8 cellular contexts compared by ENCODE assay signal in the genomic region with DNA sequence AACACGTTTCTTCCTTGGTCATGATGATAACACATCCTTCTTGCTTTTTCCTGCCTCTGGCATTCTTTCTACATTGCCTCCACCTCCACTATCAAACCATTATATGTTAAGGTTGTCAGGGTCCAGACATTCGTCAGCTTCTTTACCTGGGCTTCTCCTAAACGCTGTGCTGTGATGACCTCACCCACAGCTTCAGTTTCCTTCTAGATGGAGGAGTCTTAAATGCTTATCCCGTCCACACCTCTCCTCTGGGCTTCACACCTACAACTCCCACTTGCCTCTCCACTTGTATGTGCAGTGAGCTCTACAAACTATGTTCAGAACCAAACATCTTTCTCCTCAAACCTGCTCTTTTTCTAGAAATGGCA. TPM values are rescaled to one million over a fixed set of nuclear protein-coding genes. Genes with fewer than 3 reads are reported as not detected.
DNase-seq lines count a peak whose midpoint lies in the region; ATAC-seq, FAIRE-seq and TF ChIP-seq lines count a peak whose summit lies in the region.

No MANE protein-coding gene starts in this region.

- H3K27me3 Mint-ChIP-seq in T-helper 2 cell treated with Interferon-gamma antibody and Interleukin-4, amounts not matched to agents 5 μg/mL and 100 μg/mL, for 36 hours (ENCODE audit: low read depth), result no peaks in the 10 kb centered on the region

- 24% methylated on average over 4 of the region's 4 CpGs for WGBS in K562 (ENCODE audit: insufficient coverage, low coverage, missing lambda C conversion rate)

- peaks cover 15 to 27% (median 21%) of the 10 kb centered on the region in 11 experiments; a peak in 21 of 22 replicates for H3K36me3 ChIP-seq in BLaER1 treated with 17β-estradiol and CSF1 and Interleukin-3, amounts not matched to agents 10 nM and 100 nM
- H3K36me3 ChIP-seq in HEK293 (ENCODE audit: control insufficient read depth in 2 of 2, insufficient read depth in 1 of 2, low read length in 2 of 2), result peaks cover under 1 to 16% of the 10 kb centered on the region in 2 experiments
- H3K36me3 ChIP-seq in K562 (ENCODE audit: control insufficient read depth, insufficient read depth, low read length), result peaks cover 25% of the 10 kb centered on the region
- peaks cover 3% of the 10 kb centered on the region for H3K36me3 ChIP-seq in muscle layer of colon (ENCODE audit: insufficient read depth, low read length)

- no peak overlapping the region for H3K27ac Mint-ChIP-seq in T-helper 2 cell treated with Interferon-gamma antibody and Interleukin-4, amounts not matched to agents 5 μg/mL and 100 μg/mL, for 36 hours

- POLR2A ChIA-PET in HEK293 (lab: Yijun Ruan, JAX), result interaction anchor here (1.1 kb wide), 2 partner anchors 35 to 133 kb away, joined by 3 to 4 read pairs; no protein-coding TSS in a partner anchor
- POLR2A ChIA-PET in K562 (lab: Yijun Ruan, JAX), result interaction anchor here (0.6 to 1.2 kb wide), 6 partner anchors 9 to 174 kb away, joined by 3 to 5 read pairs (median 4); no protein-coding TSS in a partner anchor

- TF ChIP-seq POLR2A in K562 (conservative IDR thresholded peaks at IDR 0.05), result no peak

- peak overlapping the region; percentile 66 to 94 (median 89) for H3K9ac ChIP-seq in BLaER1 treated with 17β-estradiol and CSF1 and Interleukin-3, amounts not matched to agents 10 nM and 100 nM
- H3K9ac ChIP-seq in K562 (ENCODE audit: insufficient read depth in 1 of 2, low read depth in 2 of 2, low read length in 2 of 2), result peak overlapping the region; percentile 87 to 97; a peak in 3 of 4 replicates
- peak overlapping the region; percentile 25 for H3K9ac ChIP-seq in muscle layer of colon (ENCODE audit: low read length)

- peaks cover 24% of the 10 kb centered on the region for H3K79me2 ChIP-seq in K562 (ENCODE audit: control insufficient read depth, insufficient read depth, low read length)

- H3K4me3 ChIP-seq in BLaER1 treated with 17β-estradiol and CSF1 and Interleukin-3, amounts not matched to agents 10 nM and 100 nM, result peak overlapping the region; percentile 69 to 97 (median 89)
- H3K4me3 ChIP-seq in HEK293 (ENCODE audit: low read depth, low read length) (peak overlapping the region; percentile 50), K562 (peak overlapping the region; percentile 92), muscle layer of colon (ENCODE audit: low read depth in 1 of 2, low read length in 2 of 2) (peak overlapping the region; percentile 21 to 63)

- no peak for TF ChIP-seq EP300 in K562 (IDR thresholded peaks at IDR 0.05; ENCODE audit: low read length)

- H3K4me1 Mint-ChIP-seq in T-helper 2 cell treated with Interferon-gamma antibody and Interleukin-4, amounts not matched to agents 5 μg/mL and 100 μg/mL, for 36 hours (ENCODE audit: low read depth), result peaks cover 32% of the 10 kb centered on the region

- H3K36me3 Mint-ChIP-seq in T-helper 2 cell treated with Interferon-gamma antibody and Interleukin-4, amounts not matched to agents 5 μg/mL and 100 μg/mL, for 36 hours (ENCODE audit: low read depth), result peaks cover 25% of the 10 kb centered on the region

- BruUV-seq in K562 (replicated peaks; lab: Mats Ljungman, UMichigan), result TSS peak; percentile 97

- no peaks in the 10 kb centered on the region; a peak in 1 of 22 replicates for H3K9me3 ChIP-seq in BLaER1 treated with 17β-estradiol and CSF1 and Interleukin-3, amounts not matched to agents 10 nM and 100 nM (replicated peaks in 1 of 11)
- H3K9me3 ChIP-seq in HEK293 (ENCODE audit: control insufficient read depth, insufficient read depth, low read depth, low read length) (no peaks in the 10 kb centered on the region), K562 (replicated peaks; ENCODE audit: control insufficient read depth, insufficient read depth, low read depth, low read length) (no peaks in the 10 kb centered on the region), muscle layer of colon (ENCODE audit: low read length) (no peaks in the 10 kb centered on the region)

- intact Hi-C loops in K562 (cut with micrococcal nuclease), result no loop called here

- DNase-seq in K562 (ENCODE audit: extremely low read depth in 1 of 4, low spot score in 3 of 4) (no peak), ecto neural progenitor cell (ENCODE audit: low spot score) (no peak), kidney glomerular epithelial cell (lab: John Stamatoyannopoulos, UW) (no peak), medulla oblongata (ENCODE audit: extremely low spot score) (no peak)
- DNase-seq in T-helper 2 cell treated with Interferon-gamma antibody and Interleukin-4, amounts not matched to agents 5 μg/mL and 100 μg/mL, for 36 hours (ENCODE audit: low spot score), result no peak

- peak overlapping the region; percentile 93 for H2AFZ ChIP-seq in K562 (ENCODE audit: low read depth, low read length)

- TF ChIP-seq CTCF in HEK293 (tag by site-specific recombination; IDR thresholded peaks at IDR 0.05) (no peak), K562 (IDR thresholded peaks at IDR 0.05 in 2 of 3, conservative IDR thresholded peaks at IDR 0.05 in 1 of 3; ENCODE audit: insufficient read depth in 2 of 3, low read depth in 1 of 3, low read length in 3 of 3) (no peak)

- ATAC-seq in K562, result peak; percentile 4; the same call in 2 of the 3 replicates

- H3K4me1 ChIP-seq in BLaER1 treated with 17β-estradiol and CSF1 and Interleukin-3, amounts not matched to agents 10 nM and 100 nM, result peaks cover 21 to 64% (median 29%) of the 10 kb centered on the region in 10 experiments
- H3K4me1 ChIP-seq in HEK293 (ENCODE audit: control insufficient read depth, insufficient read depth, low read length) (no peaks in the 10 kb centered on the region; the same call in 1 of the 2 replicates), K562 (replicated peaks in 1 of 2; ENCODE audit: control insufficient read depth in 2 of 2, insufficient read depth in 2 of 2, low read length in 2 of 2) (peaks cover 5 to 8% of the 10 kb centered on the region in 2 experiments), muscle layer of colon (ENCODE audit: insufficient read depth, low read length) (peaks cover 31% of the 10 kb centered on the region)

- H3K27ac ChIP-seq in BLaER1 treated with 17β-estradiol and CSF1 and Interleukin-3, amounts not matched to agents 10 nM and 100 nM, result peak overlapping the region; percentile 71 to 95 (median 87)
- no peak overlapping the region for H3K27ac ChIP-seq in HEK293 (ENCODE audit: extremely low read depth, low read depth, low read length)
- H3K27ac ChIP-seq in K562 (ENCODE audit: extremely low read depth, low read depth, low read length), result peak overlapping the region; percentile 92
- H3K27ac ChIP-seq in muscle layer of colon (ENCODE audit: low read depth, low read length), result peak overlapping the region; percentile 97

- peaks cover 4% of the 10 kb centered on the region for H3K9me3 Mint-ChIP-seq in T-helper 2 cell treated with Interferon-gamma antibody and Interleukin-4, amounts not matched to agents 5 μg/mL and 100 μg/mL, for 36 hours

- TF ChIP-seq RAD21 in K562 (CRISPR knock-in tag; conservative IDR thresholded peaks at IDR 0.05 in 1 of 2, IDR thresholded peaks at IDR 0.05 in 1 of 2), result no peak

- peak; percentile 73 for FAIRE-seq in K562 (lab: Jason Lieb, UNC)

- in situ Hi-C loops in K562 (cut with MboI), result no loop called here

- no peaks in the 10 kb centered on the region for H3K9me1 ChIP-seq in K562 (ENCODE audit: control insufficient read depth, insufficient read depth, low read length)

- CTCF ChIA-PET in HEK293 (lab: Yijun Ruan, JAX) (interaction anchor here (0.7 to 2.0 kb wide), 3 partner anchors 18 to 136 kb away, joined by 3 to 7 read pairs (median 4); partner anchors contain the start of gene STAT4), K562 (lab: Yijun Ruan, JAX; ENCODE audit: low intra/inter-chr PET ratio) (no interaction called here)

- peak overlapping the region; percentile 62 to 93 (median 79) for H3K4me2 ChIP-seq in BLaER1 treated with 17β-estradiol and CSF1 and Interleukin-3, amounts not matched to agents 10 nM and 100 nM
- H3K4me2 ChIP-seq in K562 (ENCODE audit: insufficient read depth, low read length), result peak overlapping the region; percentile 96

- peaks cover 0 to 29% (median 12%) of the 10 kb centered on the region in 11 experiments; a peak in 8 of 22 replicates for H4K20me1 ChIP-seq in BLaER1 treated with 17β-estradiol and CSF1 and Interleukin-3, amounts not matched to agents 10 nM and 100 nM
- no peaks in the 10 kb centered on the region for H4K20me1 ChIP-seq in K562 (replicated peaks; ENCODE audit: control insufficient read depth, insufficient read depth, low read length)

- no peaks in the 10 kb centered on the region for H3K27me3 ChIP-seq in BLaER1 treated with 17β-estradiol and CSF1 and Interleukin-3, amounts not matched to agents 10 nM and 100 nM
- no peaks in the 10 kb centered on the region for H3K27me3 ChIP-seq in K562 (ENCODE audit: control insufficient read depth in 2 of 2, insufficient read depth in 2 of 2, low read length in 2 of 2)
- H3K27me3 ChIP-seq in muscle layer of colon (ENCODE audit: control insufficient read depth in 1 of 2, insufficient read depth in 2 of 2, low read length in 2 of 2), result no peaks in the 10 kb centered on the region

- no peak overlapping the region for H3K4me3 Mint-ChIP-seq in T-helper 2 cell treated with Interferon-gamma antibody and Interleukin-4, amounts not matched to agents 5 μg/mL and 100 μg/mL, for 36 hours

TF ChIP-seq in HEK293, 187 proteins besides CTCF, POLR2A, EP300 and RAD21 (continues in another document):
- TF ChIP-seq ZNF37A (tag by site-specific recombination; IDR thresholded peaks at IDR 0.05) (no peak), ZNF16 (tag by site-specific recombination; IDR thresholded peaks at IDR 0.05; ENCODE audit: low read depth) (no peak)

TF ChIP-seq in K562, 482 proteins besides CTCF, POLR2A, EP300 and RAD21 (continues in another document):
- peak in 1 of 2 experiments; percentile 0; a peak in 1 of 4 replicates for TF ChIP-seq ARNT (IDR thresholded peaks at IDR 0.05)
- 0 out of 2 replicates have a peak, but pooled peaks have one; percentile 14 for TF ChIP-seq GATAD2A (IDR thresholded peaks at IDR 0.05)

RNA-seq across cellular contexts. Expression of gene STAT1, which starts 0.7 kb away (rescaled TPM):
- 23.7 and 38.9 TPM in 2 replicates for total RNA-seq in K562 (2011; cell fraction: chromatin; rRNA removed; ENCODE audit: low replicate concordance)
- 18.3 TPM in 2 replicates for total RNA-seq in K562 (2011; cell fraction: nucleolus; rRNA removed)
- total RNA-seq in K562 (2011; cell fraction: nucleoplasm; rRNA removed), result 21.9 and 25.7 TPM in 2 replicates
- total RNA-seq in K562 (2014; rRNA removed) (19.3 and 25.5 TPM in 2 replicates), K562 (2014; rRNA removed; fragmentation: Illumina TruSeq; extraction: Trizol) (26.8 and 29.8 TPM in 2 replicates), K562 (2015; rRNA removed; fragmentation: Illumina TruSeq; extraction: Trizol) (32.2 and 33.4 TPM in 2 replicates), K562 (2021) (31.8 and 34.4 TPM in 2 replicates)
- polyA plus RNA-seq in K562 (2011; rRNA removed) (21.1 and 28.1 TPM in 2 replicates), K562 (2014; fragmentation: Illumina TruSeq; extraction: Trizol) (26.3 and 31.0 TPM in 2 replicates), K562 (2014; fragmentation: Nextera tagmentation; extraction: Ambion mirVana) (1 to 10 TPM; 8.7 to 8.8 TPM), K562 (2014; rRNA removed) (20.8 and 24.4 TPM in 2 replicates)
- 13.5 and 14.5 TPM in 2 replicates for polyA plus RNA-seq in K562 (2011; cell fraction: cytosol; rRNA removed)
- polyA plus RNA-seq in K562 (2011; cell fraction: nucleus; rRNA removed), result 22.4 and 26.8 TPM in 2 replicates
- 24.5 and 30.2 TPM in 2 replicates for polyA plus RNA-seq in K562 (2012)
- polyA minus RNA-seq in K562 (2011; rRNA and poly(A)+ RNA removed), result 37.2 and 48.2 TPM in 2 replicates
- 15.6 and 40.9 TPM in 2 replicates for polyA minus RNA-seq in K562 (2011; cell fraction: cytosol; rRNA and poly(A)+ RNA removed)
- 27.1 and 29.4 TPM in 2 replicates for polyA minus RNA-seq in K562 (2011; cell fraction: nucleus; rRNA and poly(A)+ RNA removed)

Comparison
In these comparisons a context has a peak if more than half of its experiments do, and no peak if none do; other contexts are left out.
1. H3K4me3 ChIP-seq: peak in every context shown above with its lines; median percentile 92 in K562; 89 in BLaER1 treated with 17β-estradiol and CSF1 and Interleukin-3, amounts not matched to agents 10 nM and 100 nM; 50 in HEK293; 42 in muscle layer of colon.
2. H3K9ac ChIP-seq: peak in every context shown above with its lines; median percentile 92 in K562; 89 in BLaER1 treated with 17β-estradiol and CSF1 and Interleukin-3, amounts not matched to agents 10 nM and 100 nM; 25 in muscle layer of colon.